In genomic region chr7:76291346-76292205, GRCh38 we compare ENCODE assay signal across 8 cellular contexts. TPM values are rescaled to one million over a fixed set of nuclear protein-coding genes. Genes with fewer than 3 reads are reported as not detected.
DNase-seq lines count a peak whose midpoint lies in the region; ATAC-seq, FAIRE-seq and TF ChIP-seq lines count a peak whose summit lies in the region.

No MANE protein-coding gene starts in this region.

- peaks cover 65 to 80% of the 10 kb centered on the region in 2 experiments for H3K4me1 ChIP-seq in HCT116 (ENCODE audit: control insufficient read depth in 1 of 2, insufficient read depth in 2 of 2, low read length in 2 of 2)
- H3K4me1 ChIP-seq in right atrium auricular region = peaks cover 2 to 50% of the 10 kb centered on the region in 2 donors

- ATAC-seq in HCT116 = peak; percentile 77

- DNase-seq in GM10248 (ENCODE audit: extremely low spot score) (peak; percentile 92), HCT116 (ENCODE audit: low read depth, low spot score) (peak; percentile 95), MV-4-11 (lab: John Stamatoyannopoulos, UW) (peak; percentile 96), right atrium auricular region (ENCODE audit: low spot score) (peak; percentile 96), putamen (ENCODE audit: low spot score) (peak; percentile 92), urothelium cell line (ENCODE audit: low spot score) (peak; percentile 92)

- H3K36me3 Mint-ChIP-seq in T-helper 1 cell treated with Interleukin-12 subunit alpha and Interleukin-12 subunit beta and Interleukin-4 antibody, amounts not matched to agents 30 μg/mL and 1 μg/mL, for 36 hours (ENCODE audit: low read depth) = no peaks in the 10 kb centered on the region

- CTCF ChIA-PET in GM10248 (lab: Yijun Ruan, JAX) (interaction anchor here (0.6 to 19.3 kb wide), 23 partner anchors 8 to 1043 kb away, joined by 3 to 339 read pairs (median 4); partner anchors contain the start of gene HSPB1), HCT116 (lab: Charles Lee) (interaction anchor here (0.6 to 2.7 kb wide), 17 partner anchors 9 to 122 kb away, joined by 3 to 64 read pairs (median 3); no protein-coding TSS in a partner anchor)

- intact Hi-C loops in HCT116 (cut with micrococcal nuclease) = loop anchor here (1.0 kb wide), 2 partner anchors 12 to 23 kb away; no protein-coding TSS in a partner anchor

- POLR2A ChIA-PET in GM10248 (lab: Yijun Ruan, JAX) = interaction anchor here (0.6 to 0.7 kb wide), 2 partner anchors 8 to 11 kb away, joined by 3 to 4 read pairs; no protein-coding TSS in a partner anchor
- POLR2A ChIA-PET in HCT116 (lab: Charles Lee) = interaction anchor here (0.6 to 2.4 kb wide), 9 partner anchors 10 to 125 kb away, joined by 3 to 21 read pairs (median 4); partner anchors contain the start of gene HSPB1

- H3K4me3 Mint-ChIP-seq in T-helper 1 cell treated with Interleukin-12 subunit alpha and Interleukin-12 subunit beta and Interleukin-4 antibody, amounts not matched to agents 30 μg/mL and 1 μg/mL, for 36 hours = peak overlapping the region; percentile 4

- peak overlapping the region; percentile 69 for H3K27ac Mint-ChIP-seq in T-helper 1 cell treated with Interleukin-12 subunit alpha and Interleukin-12 subunit beta and Interleukin-4 antibody, amounts not matched to agents 30 μg/mL and 1 μg/mL, for 36 hours

- TF ChIP-seq POLR2A in HCT116 (IDR thresholded peaks at IDR 0.05; ENCODE audit: borderline replicate concordance, extremely low read depth, insufficient read depth, insufficient read length) = no peak

- no peaks in the 10 kb centered on the region for H3K27me3 ChIP-seq in HCT116 (ENCODE audit: insufficient read depth, low read length)
- H3K27me3 ChIP-seq in right atrium auricular region = no peaks in the 10 kb centered on the region

- RAD21 ChIA-PET in HCT116 (lab: Charles Lee; ENCODE audit: low non-redundant PET in 1 of 2, low total read pairs in 2 of 2, uncharacterized antibody in 2 of 2, unreplicated experiment in 2 of 2) = interaction anchor here (0.6 to 2.2 kb wide), 8 partner anchors 17 to 223 kb away, joined by 3 to 16 read pairs (median 3); no protein-coding TSS in a partner anchor

- TF ChIP-seq CTCF in GM10248 (IDR thresholded peaks at IDR 0.05; ENCODE audit: control extremely low read depth, extremely low read depth, low read depth, missing control alignments) = peak; percentile 98
- TF ChIP-seq CTCF in HCT116 (IDR thresholded peaks at IDR 0.05 in 2 of 3, conservative IDR thresholded peaks at IDR 0.05 in 1 of 3; ENCODE audit: borderline replicate concordance in 1 of 3, insufficient read depth in 1 of 3, low read depth in 2 of 3, low read length in 2 of 3) = peak in 2 of 3 experiments; percentile 95 to 97; a peak in 4 of 6 replicates
- peak; percentile 87 to 97 for TF ChIP-seq CTCF in right atrium auricular region (IDR thresholded peaks at IDR 0.05)

- peaks cover 13% of the 10 kb centered on the region for H3K4me1 Mint-ChIP-seq in T-helper 1 cell treated with Interleukin-12 subunit alpha and Interleukin-12 subunit beta and Interleukin-4 antibody, amounts not matched to agents 30 μg/mL and 1 μg/mL, for 36 hours (ENCODE audit: low read depth)

- FAIRE-seq in urothelium cell line (lab: Jason Lieb, UNC) = no peak

- peaks cover 4% of the 10 kb centered on the region for H3K27me3 Mint-ChIP-seq in T-helper 1 cell treated with Interleukin-12 subunit alpha and Interleukin-12 subunit beta and Interleukin-4 antibody, amounts not matched to agents 30 μg/mL and 1 μg/mL, for 36 hours (ENCODE audit: low read depth)

- no peaks in the 10 kb centered on the region for H4K20me1 ChIP-seq in HCT116 (ENCODE audit: insufficient read depth)

- peak overlapping the region; percentile 62 for H3K9ac ChIP-seq in HCT116 (ENCODE audit: low read length)

- BruUV-seq in HCT116 (replicated peaks; lab: Mats Ljungman, UMichigan) = no TSS peak

- no peaks in the 10 kb centered on the region for H3K79me2 ChIP-seq in HCT116 (ENCODE audit: insufficient read depth, low read length)

- no peaks in the 10 kb centered on the region for H3K9me2 ChIP-seq in HCT116 (ENCODE audit: insufficient read depth)

- H3K36me3 ChIP-seq in HCT116 (ENCODE audit: control insufficient read depth in 1 of 2, insufficient read depth in 2 of 2, low read length in 2 of 2) (no peaks in the 10 kb centered on the region; a peak in 1 of 4 replicates), right atrium auricular region (no peaks in the 10 kb centered on the region)

- peak overlapping the region; percentile 78 for H3K4me2 ChIP-seq in HCT116 (ENCODE audit: low read length)

- H3K27ac ChIP-seq in HCT116 (ENCODE audit: low read depth, low read length) (peak overlapping the region; percentile 99), angular gyrus (ENCODE audit: low read depth, low read length) (peak overlapping the region; percentile 85), right atrium auricular region (peak overlapping the region; percentile 94 to 97)

- H3K9me3 ChIP-seq in HCT116 (ENCODE audit: control insufficient read depth in 1 of 2, insufficient read depth in 1 of 2, low read depth in 1 of 2, low read length in 2 of 2) (no peaks in the 10 kb centered on the region), right atrium auricular region (no peaks in the 10 kb centered on the region)

- H3K4me3 ChIP-seq in HCT116 (replicated peaks in 1 of 2; ENCODE audit: low read depth in 1 of 2, low read length in 2 of 2) (peak overlapping the region; percentile 43 to 45), right atrium auricular region (peak overlapping the region; percentile 15 to 40)

- no peak overlapping the region for H2AFZ ChIP-seq in HCT116 (ENCODE audit: low read depth, low read length, poor library complexity, severe bottlenecking)

- TF ChIP-seq RAD21 in HCT116 (IDR thresholded peaks at IDR 0.05; ENCODE audit: low read depth) = no peak

- no peaks in the 10 kb centered on the region for H3K9me3 Mint-ChIP-seq in T-helper 1 cell treated with Interleukin-12 subunit alpha and Interleukin-12 subunit beta and Interleukin-4 antibody, amounts not matched to agents 30 μg/mL and 1 μg/mL, for 36 hours

TF ChIP-seq in HCT116, 20 proteins besides CTCF, POLR2A, EP300 and RAD21:
- TF ChIP-seq ZFX (IDR thresholded peaks at IDR 0.05) (peak; percentile 66; the same call in 1 of the 2 replicates), YY1 (IDR thresholded peaks at IDR 0.05; ENCODE audit: extremely low read depth, insufficient replicate concordance, low read depth, low read length) (peak; percentile 71), POLR2AphosphoS5 (IDR thresholded peaks at IDR 0.05; ENCODE audit: low read depth, low read length) (peak; percentile 41), EZH2phosphoT487 (IDR thresholded peaks at IDR 0.05; ENCODE audit: borderline replicate concordance) (no peak)

RNA-seq across cellular contexts. Expression of gene HSPB1, which starts 10.9 kb away (rescaled TPM):
- total RNA-seq in HCT116 (2021; ENCODE audit: unreplicated experiment) (524 TPM), right atrium auricular region (1,000 to 10,000 TPM; 1,006 to 1,433 TPM)
- 568 and 601 TPM in 2 replicates for polyA plus RNA-seq in HCT116 (2012)

Comparison
In these comparisons a context has a peak if more than half of its experiments do, and no peak if none do; other contexts are left out.
1. Peak in every context shown above with its lines: DNase-seq, ATAC-seq, H3K4me3 ChIP-seq and H3K27ac ChIP-seq.